12 cellular contexts compared by ENCODE assay signal in genomic region chr3:42081814-42082473, GRCh38. TPM values are rescaled to one million over a fixed set of nuclear protein-coding genes. Genes with fewer than 3 reads are reported as not detected.
DNase-seq lines count a peak whose midpoint lies in the region; ATAC-seq and TF ChIP-seq lines count a peak whose summit lies in the region.
"Had no signal": no experiment of that assay in that cellular context is flagged by ENCODE, and none has a peak within 500 bp of the region (broad histone marks: within the 10 kb centered on the region; RNA-seq: fewer than 3 reads in every experiment).

No MANE protein-coding gene starts in this region.

- H2AFZ ChIP-seq in mesenchymal stem cell (ENCODE audit: low read depth, low read length): no peak overlapping the region

- peak overlapping the region; percentile 75 for H3K9ac ChIP-seq in mesenchymal stem cell (ENCODE audit: low read length)

- H2BK5ac ChIP-seq in mesenchymal stem cell (ENCODE audit: low read depth, low read length, poor library complexity, severe bottlenecking): no peak overlapping the region

- H3K4me2 ChIP-seq in mesenchymal stem cell (ENCODE audit: low read length, poor library complexity, severe bottlenecking): no peak overlapping the region

- no peak for DNase-seq in left ventricle myocardium inferior
- DNase-seq in Right ventricle myocardium inferior (ENCODE audit: missing footprints): no peak
- no peak for DNase-seq in activated CD4-positive, alpha-beta memory T cell treated with anti-CD3 and anti-CD28 coated beads, Interleukin-2, amount 10 ng/mL, durations not matched to agents 7 days and 5 days
- DNase-seq in mesenchymal stem cell: no peak
- no peak for DNase-seq in NCI-H2081 treated with DMSO at 0.1 percent for 48 hours (lab: John Stamatoyannopoulos, UW)
- DNase-seq in SW 1271 (lab: John Stamatoyannopoulos, UW): no peak
- no peak for DNase-seq in NCI-H2029 treated with DMSO at 0.1 percent for 48 hours (lab: John Stamatoyannopoulos, UW)
- no peak for DNase-seq in NOMO-1 treated with dmso at 0.1 percent for 144 hours (lab: John Stamatoyannopoulos, UW; ENCODE audit: unreplicated experiment)
- DNase-seq: endodermal cell, islet precursor cell, Kasumi-1, OCI-M1 had no signal

- no peak overlapping the region for H2BK12ac ChIP-seq in mesenchymal stem cell (ENCODE audit: low read length in 2 of 2)

- no peak overlapping the region for H4K8ac ChIP-seq in mesenchymal stem cell (ENCODE audit: low read length)

- H3K4me3 Mint-ChIP-seq in activated CD4-positive, alpha-beta memory T cell treated with anti-CD3 and anti-CD28 coated beads, Interleukin-2, amount 10 ng/mL, durations not matched to agents 7 days and 5 days: peak overlapping the region; percentile 51
- H3K4me3 Mint-ChIP-seq: endodermal cell had no signal

- H3K4me1 Mint-ChIP-seq in activated CD4-positive, alpha-beta memory T cell treated with anti-CD3 and anti-CD28 coated beads, Interleukin-2, amount 10 ng/mL, durations not matched to agents 7 days and 5 days: peaks cover 61% of the 10 kb centered on the region

- H2AK5ac ChIP-seq in mesenchymal stem cell (ENCODE audit: low read length, severe bottlenecking): no peak overlapping the region

- peaks cover 39% of the 10 kb centered on the region for H3K79me1 ChIP-seq in mesenchymal stem cell (replicated peaks; ENCODE audit: low read length, poor library complexity, severe bottlenecking)

- no peak overlapping the region for H2BK15ac ChIP-seq in mesenchymal stem cell (ENCODE audit: low read depth, poor library complexity, severe bottlenecking)

- H3K9me3 ChIP-seq in left ventricle myocardium inferior (replicated peaks): peaks cover 8% of the 10 kb centered on the region
- peaks cover 1% of the 10 kb centered on the region for H3K9me3 ChIP-seq in mesenchymal stem cell (ENCODE audit: control insufficient read depth, low read length)

- no peak overlapping the region for H3K4ac ChIP-seq in mesenchymal stem cell (ENCODE audit: low read depth in 1 of 2, low read length in 2 of 2)

- H3K27me3 ChIP-seq in left ventricle myocardium inferior (ENCODE audit: low read depth) (no peaks in the 10 kb centered on the region), mesenchymal stem cell (ENCODE audit: control insufficient read depth in 1 of 2, insufficient read depth in 1 of 2, low read length in 2 of 2) (no peaks in the 10 kb centered on the region)

- no peak overlapping the region for H3K4me3 ChIP-seq in left ventricle myocardium inferior
- peak overlapping the region in 1 of 2 experiments; percentile 48 for H3K4me3 ChIP-seq in mesenchymal stem cell (ENCODE audit: insufficient read depth in 1 of 2, low read depth in 1 of 2, low read length in 2 of 2)

- H4K91ac ChIP-seq in mesenchymal stem cell (ENCODE audit: low read length): no peak overlapping the region

- ATAC-seq in Right ventricle myocardium inferior: no peak

- H3K18ac ChIP-seq in mesenchymal stem cell (ENCODE audit: low read depth in 1 of 2, low read length in 2 of 2): no peak overlapping the region

- no peaks in the 10 kb centered on the region for H3K27me3 Mint-ChIP-seq in activated CD4-positive, alpha-beta memory T cell treated with anti-CD3 and anti-CD28 coated beads, Interleukin-2, amount 10 ng/mL, durations not matched to agents 7 days and 5 days

- H3K4me1 ChIP-seq in left ventricle myocardium inferior (peaks cover 88% of the 10 kb centered on the region), mesenchymal stem cell (ENCODE audit: control insufficient read depth, insufficient read depth, low read depth, low read length) (peaks cover 15% of the 10 kb centered on the region)

- H3K9me3 Mint-ChIP-seq in activated CD4-positive, alpha-beta memory T cell treated with anti-CD3 and anti-CD28 coated beads, Interleukin-2, amount 10 ng/mL, durations not matched to agents 7 days and 5 days: no peaks in the 10 kb centered on the region

- H3K23ac ChIP-seq in mesenchymal stem cell (ENCODE audit: low read length in 2 of 2): no peak overlapping the region

- H3K27ac Mint-ChIP-seq in activated CD4-positive, alpha-beta memory T cell treated with anti-CD3 and anti-CD28 coated beads, Interleukin-2, amount 10 ng/mL, durations not matched to agents 7 days and 5 days: peak overlapping the region; percentile 75
- H3K27ac Mint-ChIP-seq: endodermal cell had no signal

- H3K36me3 Mint-ChIP-seq in activated CD4-positive, alpha-beta memory T cell treated with anti-CD3 and anti-CD28 coated beads, Interleukin-2, amount 10 ng/mL, durations not matched to agents 7 days and 5 days (ENCODE audit: low read depth): peaks cover 6% of the 10 kb centered on the region

- 96% methylated on average over 6 of the region's 7 CpGs for WGBS in mesenchymal stem cell

- POLR2A ChIA-PET in activated CD4-positive, alpha-beta memory T cell treated with anti-CD3 and anti-CD28 coated beads, Interleukin-2, amount 10 ng/mL, durations not matched to agents 7 days and 5 days (lab: Charles Lee): interaction anchor here (0.7 to 3.2 kb wide), 4 partner anchors 8 to 120 kb away, joined by 3 to 25 read pairs (median 7); partner anchors contain the start of gene ULK4

- H3K27ac ChIP-seq in left ventricle myocardium inferior (replicated peaks) (peak overlapping the region; percentile 78), mesenchymal stem cell (ENCODE audit: low read length, poor library complexity, severe bottlenecking) (no peak overlapping the region)

- CTCF ChIA-PET in activated CD4-positive, alpha-beta memory T cell treated with anti-CD3 and anti-CD28 coated beads, Interleukin-2, amount 10 ng/mL, durations not matched to agents 7 days and 5 days (lab: Charles Lee): interaction anchor here (1.1 to 1.7 kb wide), 3 partner anchors 16 to 120 kb away, joined by 3 to 7 read pairs (median 4); partner anchors contain the start of gene ULK4

- intact Hi-C loops in left ventricle myocardium inferior (cut with micrococcal nuclease): no loop called here
- intact Hi-C loops in Right ventricle myocardium inferior (cut with DNase I): no loop called here

- no peak overlapping the region for H3K14ac ChIP-seq in mesenchymal stem cell (ENCODE audit: low read length in 2 of 2)

- H3K36me3 ChIP-seq in left ventricle myocardium inferior (peaks cover 2% of the 10 kb centered on the region), mesenchymal stem cell (ENCODE audit: control insufficient read depth in 1 of 2, insufficient read depth in 2 of 2, low read depth in 1 of 2, low read length in 2 of 2) (peaks cover under 1 to 4% of the 10 kb centered on the region in 2 experiments)

- H2BK120ac ChIP-seq in mesenchymal stem cell (ENCODE audit: low read depth, low read length): no peak overlapping the region

- no peak for TF ChIP-seq CTCF in left ventricle myocardium inferior (IDR thresholded peaks at IDR 0.05; ENCODE audit: borderline replicate concordance)

RNA-seq across cellular contexts. Expression of gene TRAK1, which starts 9.2 kb away (rescaled TPM):
- 264 TPM for total RNA-seq in left ventricle myocardium inferior
- total RNA-seq in Right ventricle myocardium inferior: 267 TPM
- 10 to 100 TPM; 23.7 to 25.9 TPM for total RNA-seq in activated CD4-positive, alpha-beta memory T cell treated with anti-CD3 and anti-CD28 coated beads, Interleukin-2, amount 10 ng/mL, durations not matched to agents 7 days and 5 days
- polyA plus RNA-seq in mesenchymal stem cell (2013, experiment 1 of 2): 15.5 TPM
- 15.9 TPM for polyA plus RNA-seq in mesenchymal stem cell (2013, experiment 2 of 2)
